ENCODE assay signal across 31 cellular contexts in the genomic region with DNA sequence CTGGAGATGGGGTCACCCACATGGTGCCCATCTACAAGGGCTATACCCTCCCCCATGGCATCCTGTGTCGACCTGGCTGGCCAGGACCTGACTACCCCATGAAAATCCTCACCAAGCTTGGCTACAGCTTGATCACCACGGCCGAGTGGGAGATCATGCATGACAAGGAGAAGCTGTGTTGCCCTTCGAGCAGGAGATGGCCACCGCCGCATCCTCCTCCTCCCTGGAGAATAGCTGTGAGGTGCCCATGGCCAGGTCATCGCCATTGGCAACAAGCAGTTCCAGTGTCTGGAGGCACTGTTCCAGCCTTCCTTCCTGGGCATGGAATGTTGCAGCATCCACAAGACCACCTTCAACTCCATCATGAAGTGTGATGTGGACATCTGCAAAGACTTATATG.
"Had no signal": no experiment of that assay in that cellular context is flagged by ENCODE, and none has a peak within 500 bp of the region (broad histone marks: within the 10 kb centered on the region; RNA-seq: fewer than 3 reads in every experiment).

No MANE protein-coding gene starts in this region.

- H3K4me3 ChIP-seq: adrenal gland, breast epithelium, cardiac muscle cell, esophagus squamous epithelium, gastroesophageal sphincter had no signal

- H3K9me3 ChIP-seq: adrenal gland, breast epithelium, esophagus squamous epithelium, gastroesophageal sphincter had no signal

- DNase-seq: activated CD4-positive, alpha-beta memory T cell treated with anti-CD3 and anti-CD28 coated beads for 36 hours; activated CD4-positive, alpha-beta T cell treated with anti-CD3 and anti-CD28 coated beads for 36 hours; activated CD4-positive, alpha-beta T cell treated with anti-CD3 and anti-CD28 coated beads, Interleukin-2, amount 10 ng/mL, durations not matched to agents 24 days and 14 days; activated CD4-positive, CD25-positive, alpha-beta regulatory T cell; activated CD4-positive, CD25-positive, alpha-beta regulatory T cell treated with anti-CD3 and anti-CD28 coated beads, Interleukin-2, amount 50 U/mL, for 72 hours; activated CD8-positive, alpha-beta memory T cell treated with anti-CD3 and anti-CD28 coated beads, Interleukin-2, amount 10 ng/mL, durations not matched to agents 7 days and 5 days; activated CD8-positive, alpha-beta memory T cell treated with anti-CD3 and anti-CD28 coated beads, Interleukin-2, amount 50 U/mL, for 4 hours; activated CD8-positive, alpha-beta T cell treated with anti-CD3 and anti-CD28 coated beads, Interleukin-2, amount 10 ng/mL, durations not matched to agents 7 days and 5 days; activated naive CD4-positive, alpha-beta T cell treated with anti-CD3 and anti-CD28 coated beads for 36 hours; activated naive CD8-positive, alpha-beta T cell treated with anti-CD3 and anti-CD28 coated beads for 36 hours; activated naive CD8-positive, alpha-beta T cell treated with anti-CD3 and anti-CD28 coated beads, Interleukin-2, amount 50 U/mL, for 24 hours; activated T-cell treated with anti-CD3 and anti-CD28 coated beads, Interleukin-2, amount 50 U/mL, for 1 hour; activated T-cell treated with anti-CD3 and anti-CD28 coated beads, Interleukin-2, amount 50 U/mL, for 48 hours; amygdala; cortex of kidney; dermis blood vessel endothelial cell; effector CD4-positive, alpha-beta T cell; effector memory CD8-positive, alpha-beta T cell; esophagus squamous epithelium; foreskin melanocyte; T-helper 2 cell had no signal

- H3K27me3 Mint-ChIP-seq: activated CD4-positive, alpha-beta memory T cell treated with anti-CD3 and anti-CD28 coated beads for 36 hours; activated CD4-positive, alpha-beta T cell treated with anti-CD3 and anti-CD28 coated beads for 36 hours; activated CD8-positive, alpha-beta memory T cell treated with anti-CD3 and anti-CD28 coated beads, Interleukin-2, amount 10 ng/mL, durations not matched to agents 7 days and 5 days; activated naive CD4-positive, alpha-beta T cell treated with anti-CD3 and anti-CD28 coated beads, Interleukin-2, amount 50 U/mL, for 24 hours; activated naive CD8-positive, alpha-beta T cell treated with anti-CD3 and anti-CD28 coated beads for 36 hours; activated naive CD8-positive, alpha-beta T cell treated with anti-CD3 and anti-CD28 coated beads, Interleukin-2, amount 50 U/mL, for 24 hours; central memory CD8-positive, alpha-beta T cell; effector memory CD8-positive, alpha-beta T cell had no signal

- H3K9me3 Mint-ChIP-seq: activated CD4-positive, alpha-beta memory T cell treated with anti-CD3 and anti-CD28 coated beads for 36 hours; activated CD4-positive, alpha-beta T cell treated with anti-CD3 and anti-CD28 coated beads, Interleukin-2, amount 10 ng/mL, durations not matched to agents 24 days and 14 days; activated naive CD4-positive, alpha-beta T cell treated with anti-CD3 and anti-CD28 coated beads for 36 hours; activated naive CD4-positive, alpha-beta T cell treated with anti-CD3 and anti-CD28 coated beads, Interleukin-2, amount 50 U/mL, for 24 hours; activated naive CD8-positive, alpha-beta T cell treated with anti-CD3 and anti-CD28 coated beads for 36 hours; activated naive CD8-positive, alpha-beta T cell treated with anti-CD3 and anti-CD28 coated beads, Interleukin-2, amount 50 U/mL, for 24 hours; activated T-helper 1 cell treated with anti-CD3 and anti-CD28 coated beads, Interleukin-12 subunit alpha, Interleukin-12 subunit beta, Interleukin-2, Interleukin-4 antibody, amounts not matched to agents 30 ng/mL and 10 ng/mL and 1 ng/mL, durations not matched to agents 14 hours and 24 hours and 36 hours; activated T-helper 2 cell treated with anti-CD3 and anti-CD28 coated beads, Interferon-gamma antibody, Interleukin-2, Interleukin-4, amounts not matched to agents 10 μg/mL and 5 μg/mL and 100 μg/mL, durations not matched to agents 14 hours and 24 hours and 36 hours; central memory CD8-positive, alpha-beta T cell; effector memory CD8-positive, alpha-beta T cell had no signal

- H3K27ac Mint-ChIP-seq: activated CD4-positive, alpha-beta memory T cell treated with anti-CD3 and anti-CD28 coated beads for 36 hours; activated CD4-positive, alpha-beta T cell treated with anti-CD3 and anti-CD28 coated beads for 36 hours; activated CD4-positive, alpha-beta T cell treated with anti-CD3 and anti-CD28 coated beads, Interleukin-2, amount 10 ng/mL, durations not matched to agents 24 days and 14 days; activated CD8-positive, alpha-beta memory T cell treated with anti-CD3 and anti-CD28 coated beads, Interleukin-2, amount 10 ng/mL, durations not matched to agents 7 days and 5 days; activated naive CD4-positive, alpha-beta T cell treated with anti-CD3 and anti-CD28 coated beads for 36 hours; activated naive CD4-positive, alpha-beta T cell treated with anti-CD3 and anti-CD28 coated beads, Interleukin-2, amount 50 U/mL, for 24 hours; activated naive CD8-positive, alpha-beta T cell treated with anti-CD3 and anti-CD28 coated beads for 36 hours; activated naive CD8-positive, alpha-beta T cell treated with anti-CD3 and anti-CD28 coated beads, Interleukin-2, amount 50 U/mL, for 24 hours; activated T-helper 1 cell treated with anti-CD3 and anti-CD28 coated beads, Interleukin-12 subunit alpha, Interleukin-12 subunit beta, Interleukin-2, Interleukin-4 antibody, amounts not matched to agents 30 ng/mL and 10 ng/mL and 1 ng/mL, durations not matched to agents 14 hours and 24 hours and 36 hours; activated T-helper 2 cell treated with anti-CD3 and anti-CD28 coated beads, Interferon-gamma antibody, Interleukin-2, Interleukin-4, amounts not matched to agents 10 μg/mL and 5 μg/mL and 100 μg/mL, durations not matched to agents 14 hours and 24 hours and 36 hours; effector memory CD8-positive, alpha-beta T cell had no signal

- H3K4me1 ChIP-seq: breast epithelium had no signal

- H3K4me3 Mint-ChIP-seq: activated CD4-positive, alpha-beta memory T cell treated with anti-CD3 and anti-CD28 coated beads for 36 hours; activated CD4-positive, alpha-beta T cell treated with anti-CD3 and anti-CD28 coated beads for 36 hours; activated CD4-positive, alpha-beta T cell treated with anti-CD3 and anti-CD28 coated beads, Interleukin-2, amount 10 ng/mL, durations not matched to agents 24 days and 14 days; activated CD8-positive, alpha-beta memory T cell treated with anti-CD3 and anti-CD28 coated beads, Interleukin-2, amount 10 ng/mL, durations not matched to agents 7 days and 5 days; activated CD8-positive, alpha-beta T cell treated with anti-CD3 and anti-CD28 coated beads, Interleukin-2, amount 10 ng/mL, durations not matched to agents 7 days and 5 days; activated naive CD4-positive, alpha-beta T cell treated with anti-CD3 and anti-CD28 coated beads for 36 hours; activated naive CD4-positive, alpha-beta T cell treated with anti-CD3 and anti-CD28 coated beads, Interleukin-2, amount 50 U/mL, for 24 hours; activated naive CD8-positive, alpha-beta T cell treated with anti-CD3 and anti-CD28 coated beads for 36 hours; activated naive CD8-positive, alpha-beta T cell treated with anti-CD3 and anti-CD28 coated beads, Interleukin-2, amount 50 U/mL, for 24 hours; activated T-helper 1 cell treated with anti-CD3 and anti-CD28 coated beads, Interleukin-12 subunit alpha, Interleukin-12 subunit beta, Interleukin-2, Interleukin-4 antibody, amounts not matched to agents 30 ng/mL and 10 ng/mL and 1 ng/mL, durations not matched to agents 14 hours and 24 hours and 36 hours; brain; central memory CD8-positive, alpha-beta T cell; effector memory CD8-positive, alpha-beta T cell had no signal

- H3K27me3 ChIP-seq: adrenal gland, breast epithelium, cardiac muscle cell, esophagus squamous epithelium, gastroesophageal sphincter had no signal

- H3K27ac ChIP-seq: adrenal gland, breast epithelium, cardiac muscle cell, epithelial cell of prostate, esophagus squamous epithelium, gastroesophageal sphincter had no signal
